In the genomic region with DNA sequence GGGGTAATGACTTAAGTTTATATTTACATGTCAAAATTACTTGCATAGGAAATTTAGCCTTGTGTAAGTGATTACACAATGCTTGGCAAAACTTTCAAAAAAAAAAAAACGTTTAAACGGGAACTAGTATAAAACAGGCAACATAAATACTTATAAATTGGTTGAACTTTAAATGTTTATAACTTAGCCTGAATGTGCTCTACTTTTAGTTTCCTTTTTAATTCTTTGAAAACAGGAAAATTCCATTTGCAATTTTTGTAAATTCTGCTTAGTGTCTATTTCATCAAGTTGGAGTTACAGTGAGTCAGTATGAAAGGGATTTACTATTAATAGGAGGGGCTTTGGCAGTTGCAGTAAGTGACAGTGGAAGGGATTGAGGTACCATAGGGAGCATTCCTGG, we compare ENCODE assay signal across 8 cellular contexts. TPM values are rescaled to one million over a fixed set of nuclear protein-coding genes. Genes with fewer than 3 reads are reported as not detected.
A peak's percentile ranks its signal among the peaks of the same experiment; 100 is the strongest.
DNase-seq lines count a peak whose midpoint lies in the region; ATAC-seq, FAIRE-seq and TF ChIP-seq lines count a peak whose summit lies in the region.

No MANE protein-coding gene starts in this region.

- no peak overlapping the region for H3K14ac ChIP-seq in trophoblast cell (ENCODE audit: low read length)

- ATAC-seq in GM12878 (no peak), HG03442 (IDR thresholded peaks at IDR 0.05; ENCODE audit: unreplicated experiment) (no peak), GM18867 (IDR thresholded peaks at IDR 0.05; ENCODE audit: unreplicated experiment) (no peak)

- H2BK120ac ChIP-seq in trophoblast cell (ENCODE audit: insufficient read depth, low read length, poor library complexity) = no peak overlapping the region

- H3K79me2 ChIP-seq in GM12878 (ENCODE audit: control insufficient read depth, insufficient read depth, low read length) (peaks cover 78% of the 10 kb centered on the region), trophoblast cell (ENCODE audit: control insufficient read depth, insufficient read depth, low read length, poor library complexity) (peaks cover 11% of the 10 kb centered on the region)

- no peaks in the 10 kb centered on the region for H3K36me3 ChIP-seq in A673 (ENCODE audit: insufficient read depth, low read length, poor library complexity, severe bottlenecking)
- 0 out of 2 replicates have a peak, but pooled peaks cover 4% of the 10 kb centered on the region for H3K36me3 ChIP-seq in HUES48 (ENCODE audit: control insufficient read depth, insufficient read depth, low read length)
- no peaks in the 10 kb centered on the region; a peak in 1 of 4 replicates for H3K36me3 ChIP-seq in GM12878 (ENCODE audit: control insufficient read depth in 2 of 2, insufficient read depth in 2 of 2, low read length in 1 of 2)
- H3K36me3 ChIP-seq in Peyer's patch = no peaks in the 10 kb centered on the region
- H3K36me3 ChIP-seq in trophoblast cell (ENCODE audit: control insufficient read depth in 1 of 2, insufficient read depth in 2 of 2, low read length in 2 of 2) = peaks cover 0 to 1% of the 10 kb centered on the region in 2 experiments

- 18% methylated on average over 2 of the region's 2 CpGs for WGBS in GM12878 (ENCODE audit: insufficient coverage, insufficient replicate concordance, low lambda C conversion rate, missing lambda C conversion rate)
- WGBS in trophoblast cell (ENCODE audit: extremely low coverage, insufficient coverage, insufficient read length) = no CpG with 5 or more reads among the region's 2 CpGs

- TF ChIP-seq EP300 in GM12878 (IDR thresholded peaks at IDR 0.05; ENCODE audit: borderline replicate concordance in 1 of 2, control insufficient read depth in 1 of 2, low read depth in 2 of 2, low read length in 2 of 2) = no peak

- H3K4me1 ChIP-seq in A673 (ENCODE audit: insufficient read depth, low read length, poor library complexity, severe bottlenecking) = peaks cover 5% of the 10 kb centered on the region
- peaks cover 21% of the 10 kb centered on the region; the same call in 1 of the 2 replicates for H3K4me1 ChIP-seq in HUES48 (ENCODE audit: control insufficient read depth, insufficient read depth, low read length)
- no peaks in the 10 kb centered on the region for H3K4me1 ChIP-seq in GM12878 (ENCODE audit: control insufficient read depth, insufficient read depth, low read length)
- no peaks in the 10 kb centered on the region for H3K4me1 ChIP-seq in Peyer's patch
- H3K4me1 ChIP-seq in trophoblast cell (ENCODE audit: control insufficient read depth in 1 of 2, insufficient read depth in 2 of 2, low read length in 2 of 2) = no peaks in the 10 kb centered on the region

- no peak overlapping the region for H3K4ac ChIP-seq in trophoblast cell (ENCODE audit: low read depth, low read length)

- CTCF ChIA-PET in A673 (lab: Charles Lee) (no interaction called here), GM12878 (lab: Yijun Ruan, JAX) (interaction anchor here (1.3 kb wide), 1 partner anchor 131 kb away, joined by 3 read pairs; no protein-coding TSS in a partner anchor)

- TF ChIP-seq POLR2A in GM12878 (IDR thresholded peaks at IDR 0.05; ENCODE audit: low read depth, low read length) (no peak), Peyer's patch (IDR thresholded peaks at IDR 0.05) (no peak)

- intact Hi-C loops in A673 (cut with micrococcal nuclease; ENCODE audit: unreplicated experiment) = loop anchor here (5.0 to 10.0 kb wide), 4 partner anchors 53 to 421 kb away; no protein-coding TSS in a partner anchor
- intact Hi-C loops in GM12878 (cut with micrococcal nuclease; ENCODE audit: unreplicated experiment) = loop anchor here (5.0 to 10.0 kb wide), 3 partner anchors 53 to 431 kb away; no protein-coding TSS in a partner anchor

- RAD21 ChIA-PET in GM12878 (lab: Charles Lee; ENCODE audit: unreplicated experiment) = interaction anchor here (1.2 to 1.9 kb wide), 2 partner anchors 13 to 99 kb away, joined by 3 to 5 read pairs; no protein-coding TSS in a partner anchor

- H4K20me1 ChIP-seq in GM12878 (ENCODE audit: control insufficient read depth, insufficient read depth) = no peaks in the 10 kb centered on the region

- H2AK5ac ChIP-seq in trophoblast cell (ENCODE audit: low read length) = no peak overlapping the region

- no peak for FAIRE-seq in GM12878 (lab: Jason Lieb, UNC)

- SMC1A ChIA-PET in GM12878 (lab: Charles Lee; ENCODE audit: uncharacterized antibody, unreplicated experiment) = interaction anchor here (1.2 to 3.1 kb wide), 2 partner anchors 13 to 133 kb away, joined by 3 to 7 read pairs; no protein-coding TSS in a partner anchor

- no peak overlapping the region for H2BK12ac ChIP-seq in trophoblast cell (ENCODE audit: low read length)

- no peak overlapping the region for H3K23ac ChIP-seq in trophoblast cell (ENCODE audit: low read length)

- TF ChIP-seq CTCF in A673 (conservative IDR thresholded peaks at IDR 0.05; ENCODE audit: low read depth, low read length) (no peak), GM12878 (IDR thresholded peaks at IDR 0.05 in 2 of 3, conservative IDR thresholded peaks at IDR 0.05 in 1 of 3; ENCODE audit: control insufficient read depth in 2 of 3, extremely low read depth in 1 of 3, insufficient read depth in 1 of 3, low read depth in 3 of 3, low read length in 3 of 3) (no peak), Peyer's patch (IDR thresholded peaks at IDR 0.05) (no peak)

- no peak overlapping the region for H4K91ac ChIP-seq in trophoblast cell (ENCODE audit: low read depth, low read length)

- no peak overlapping the region for H3K27ac ChIP-seq in A673 (ENCODE audit: low read depth, low read length, poor library complexity, severe bottlenecking)
- H3K27ac ChIP-seq in HUES48 (ENCODE audit: low read depth, low read length) = no peak overlapping the region
- peak overlapping the region; percentile 89 for H3K27ac ChIP-seq in GM12878 (ENCODE audit: control insufficient read depth, insufficient read depth)
- H3K27ac ChIP-seq in Peyer's patch = peak overlapping the region in 2 of 4 donors; percentile 92 to 99
- no peak overlapping the region for H3K27ac ChIP-seq in trophoblast cell (ENCODE audit: low read depth, low read length)

- H2BK5ac ChIP-seq in trophoblast cell (ENCODE audit: low read depth, low read length, poor library complexity) = no peak overlapping the region

- H3K9ac ChIP-seq in HUES48 (ENCODE audit: low read depth, low read length) = no peak overlapping the region
- peak overlapping the region; percentile 92 for H3K9ac ChIP-seq in GM12878 (ENCODE audit: control insufficient read depth, insufficient read depth, low read length)
- H3K9ac ChIP-seq in trophoblast cell (ENCODE audit: low read length) = no peak overlapping the region

- peak overlapping the region; percentile 50 for H3K4me2 ChIP-seq in GM12878 (ENCODE audit: control insufficient read depth, insufficient read depth)
- H3K4me2 ChIP-seq in trophoblast cell (ENCODE audit: low read length) = no peak overlapping the region

- peak overlapping the region; percentile 72 for H3K4me3 ChIP-seq in A673 (ENCODE audit: low read depth, low read length, poor library complexity, severe bottlenecking)
- H3K4me3 ChIP-seq in HUES48 (ENCODE audit: low read depth, low read length) = peak overlapping the region; percentile 90
- peak overlapping the region; percentile 56 for H3K4me3 ChIP-seq in GM12878
- peak overlapping the region in 2 of 4 donors; percentile 70 to 87 for H3K4me3 ChIP-seq in Peyer's patch
- no peak overlapping the region for H3K4me3 ChIP-seq in trophoblast cell (ENCODE audit: low read depth, low read length)

- H3K27me3 ChIP-seq in A673 (replicated peaks; ENCODE audit: insufficient read depth, low read depth, low read length, poor library complexity) (no peaks in the 10 kb centered on the region), HUES48 (ENCODE audit: control insufficient read depth, insufficient read depth, low read length) (no peaks in the 10 kb centered on the region), GM12878 (replicated peaks in 1 of 2; ENCODE audit: control insufficient read depth in 2 of 2, insufficient read depth in 2 of 2, low read length in 1 of 2) (no peaks in the 10 kb centered on the region), Peyer's patch (no peaks in the 10 kb centered on the region), trophoblast cell (ENCODE audit: insufficient read depth, low read length) (no peaks in the 10 kb centered on the region)

- in situ Hi-C loops in GM12878 (cut with MboI) = no loop called here

- peaks cover 18% of the 10 kb centered on the region for H3K79me1 ChIP-seq in trophoblast cell (ENCODE audit: low read length)

- H2AFZ ChIP-seq in GM12878 (ENCODE audit: control insufficient read depth, low read depth, low read length) (no peak overlapping the region), trophoblast cell (ENCODE audit: insufficient read depth, low read length, poor library complexity) (no peak overlapping the region)

- POLR2A ChIA-PET in A673 (lab: Charles Lee; ENCODE audit: low non-redundant PET) = no interaction called here
- POLR2A ChIA-PET in GM12878 (lab: Charles Lee) = no interaction called here

- H3K9me3 ChIP-seq in A673 (ENCODE audit: low read depth, low read length, poor library complexity, severe bottlenecking) (no peaks in the 10 kb centered on the region), HUES48 (ENCODE audit: control insufficient read depth, insufficient read depth, low read length) (no peaks in the 10 kb centered on the region), GM12878 (replicated peaks; ENCODE audit: control insufficient read depth, insufficient read depth, low read length) (no peaks in the 10 kb centered on the region; the same call in 1 of the 3 replicates), Peyer's patch (no peaks in the 10 kb centered on the region), trophoblast cell (ENCODE audit: insufficient read depth, low read depth, low read length) (no peaks in the 10 kb centered on the region)

- BruUV-seq in A673 (replicated peaks; lab: Mats Ljungman, UMichigan) (no TSS peak), GM12878 (replicated peaks; lab: Mats Ljungman, UMichigan) (no TSS peak)

- no peak overlapping the region for H4K8ac ChIP-seq in trophoblast cell (ENCODE audit: low read depth, low read length)

- TF ChIP-seq RAD21 in GM12878 (IDR thresholded peaks at IDR 0.05; ENCODE audit: insufficient read depth, low read depth, low read length) = no peak

- H3K18ac ChIP-seq in trophoblast cell (ENCODE audit: low read length) = no peak overlapping the region

- H4K12ac ChIP-seq in trophoblast cell (ENCODE audit: low read depth, low read length) = no peak overlapping the region

- DNase-seq in A673 (ENCODE audit: low spot score) = no peak
- no peak for DNase-seq in GM12878 (ENCODE audit: low read depth, low spot score)
- peak; percentile 8 to 20 for DNase-seq in lung microvascular endothelial cell (ENCODE audit: low read depth in 2 of 2)
- no peak for DNase-seq in Peyer's patch
- DNase-seq in trophoblast cell = no peak

RNA-seq across cellular contexts. Expression of gene STAG2, which starts 2.6 kb away (rescaled TPM):
- total RNA-seq in A673 (2021) = 117 and 119 TPM in 2 replicates
- total RNA-seq in GM12878 (2013; cell fraction: nucleolus; rRNA removed) = 144 and 145 TPM in 2 replicates
- 50.7 and 64.2 TPM in 2 replicates for total RNA-seq in GM12878 (2014; rRNA removed)
- 84.2 and 85.4 TPM in 2 replicates for total RNA-seq in GM12878 (2014; rRNA removed; fragmentation: Illumina TruSeq; extraction: Trizol)
- 61.4 and 64.2 TPM in 2 replicates for total RNA-seq in GM12878 (2021)
- 20.1 TPM for polyA plus RNA-seq in GM12878 (2011; ENCODE audit: low read depth)
- polyA plus RNA-seq in GM12878 (2011; rRNA removed) = 72.3 and 119 TPM in 2 replicates
- polyA plus RNA-seq in GM12878 (2011; cell fraction: cytosol; rRNA removed) = 21.7 and 28.5 TPM in 2 replicates
- 31.0 and 38.0 TPM in 2 replicates for polyA plus RNA-seq in GM12878 (2011; cell fraction: nucleus; rRNA removed)
- polyA plus RNA-seq in GM12878 (2012) = 32.3 and 40.4 TPM in 2 replicates
- 63.8 and 78.2 TPM in 2 replicates for polyA plus RNA-seq in GM12878 (2014; fragmentation: Illumina TruSeq; extraction: Trizol)
- 10 to 100 TPM; 26.9 to 27.8 TPM for polyA plus RNA-seq in GM12878 (2014; fragmentation: Nextera tagmentation; extraction: Ambion mirVana)
- 25.7 and 30.8 TPM in 2 replicates for polyA plus RNA-seq in GM12878 (2014; rRNA removed)
- polyA plus RNA-seq in GM12878 (2016; fragmentation: Nextera tagmentation; extraction: Ambion mirVana) = 10 to 100 TPM; 40.7 to 42.7 TPM
- 75.2 and 145 TPM in 2 replicates for polyA minus RNA-seq in GM12878 (2011; rRNA and poly(A)+ RNA removed)
- polyA minus RNA-seq in GM12878 (2011; cell fraction: cytosol; rRNA and poly(A)+ RNA removed) = 42.8 and 55.6 TPM in 2 replicates
- 31.2 and 38.6 TPM in 2 replicates for polyA minus RNA-seq in GM12878 (2011; cell fraction: nucleus; rRNA and poly(A)+ RNA removed)
- total RNA-seq in lung microvascular endothelial cell = 63.6 and 66.7 TPM in 2 replicates
- 10 to 100 TPM; 39.6 to 83.3 (median 54.0) TPM for total RNA-seq in Peyer's patch
- 42.8 and 42.9 TPM in 2 replicates for polyA plus RNA-seq in trophoblast cell (2013)

Comparison
In these comparisons a context has a peak if more than half of its experiments do, and no peak if none do; other contexts are left out.
1. DNase-seq: peak in lung microvascular endothelial cell (2 of 2); none in A673 (single experiment), GM12878 (single experiment), Peyer's patch (0 of 3) and trophoblast cell (0 of 2).